ENCODE assay signal across 7 cellular contexts in the genomic region with DNA sequence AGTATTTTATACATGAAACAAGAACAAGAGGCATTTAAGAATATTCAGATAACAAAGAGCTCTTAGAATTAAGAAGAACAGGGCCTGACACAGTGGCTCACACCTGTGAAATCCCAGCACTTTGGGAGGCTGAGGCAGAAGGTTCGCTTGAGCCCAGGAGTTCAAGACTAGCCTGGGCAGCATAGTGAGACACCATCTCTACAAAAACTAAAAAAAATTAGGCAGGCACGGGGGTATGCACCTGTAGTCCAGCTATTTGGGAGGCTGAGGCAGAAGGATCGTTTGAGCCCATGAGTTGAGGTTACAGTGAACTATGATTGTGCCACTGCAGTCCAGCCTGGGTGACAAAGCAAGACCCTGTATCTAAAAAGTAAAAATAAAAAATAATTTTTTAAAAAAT.
"Had no signal": no experiment of that assay in that cellular context is flagged by ENCODE, and none has a peak within 500 bp of the region (broad histone marks: within the 10 kb centered on the region; RNA-seq: fewer than 3 reads in every experiment).

No MANE protein-coding gene starts in this region.

- DNase-seq: H9, HCEC 1CT, KBM-7 had no signal

- H3K27ac ChIP-seq: HL-60 had no signal

- H2AFZ ChIP-seq: GM23338 had no signal

- H3K4me3 Mint-ChIP-seq: GM23338, H9, IgD-negative memory B cell had no signal

- H3K36me3 Mint-ChIP-seq: IgD-negative memory B cell had no signal

- H3K9me3 Mint-ChIP-seq: GM23338, H9, IgD-negative memory B cell had no signal

- H3K27ac Mint-ChIP-seq: GM23338, H9, IgD-negative memory B cell had no signal

- H3K4me2 ChIP-seq: GM23338 had no signal

- H3K4me3 ChIP-seq: GM23338 had no signal

- H3K4me1 Mint-ChIP-seq: GM23338, H9, IgD-negative memory B cell had no signal

- ATAC-seq: GM23338, HepG2 had no signal

- H3K27me3 Mint-ChIP-seq: IgD-negative memory B cell had no signal
